12 cellular contexts compared by ENCODE assay signal in genomic region chr9:2729721-2730120, GRCh38. TPM values are rescaled to one million over a fixed set of nuclear protein-coding genes. Genes with fewer than 3 reads are reported as not detected.
DNase-seq lines count a peak whose midpoint lies in the region; ATAC-seq and TF ChIP-seq lines count a peak whose summit lies in the region.
"Had no signal": no experiment of that assay in that cellular context is flagged by ENCODE, and none has a peak within 500 bp of the region (broad histone marks: within the 10 kb centered on the region; RNA-seq: fewer than 3 reads in every experiment).

No MANE protein-coding gene starts in this region.

- TF ChIP-seq CTCF in cardiac fibroblast (IDR thresholded peaks at IDR 0.05; ENCODE audit: low read depth, low read length), result no peak
- TF ChIP-seq CTCF in fibroblast of the aortic adventitia (IDR thresholded peaks at IDR 0.05; ENCODE audit: insufficient read depth, low read length), result no peak

- DNase-seq in left ventricle myocardium superior, result no peak
- no peak for DNase-seq in cardiac septum (ENCODE audit: low spot score)
- DNase-seq in cardiac fibroblast (ENCODE audit: low read depth in 2 of 2), result peak; percentile 31 to 63
- DNase-seq in fibroblast of the aortic adventitia (ENCODE audit: low read depth), result peak; percentile 87
- no peak for DNase-seq in posterior cingulate gyrus
- DNase-seq in stimulated activated CD4-positive, alpha-beta T cell treated with anti-CD3 and anti-CD28 coated beads, Interleukin-4, amount 100 ng/mL, for 4 hours, result no peak
- no peak for DNase-seq in T-helper 2 cell
- DNase-seq: CD4-positive, CD25-positive, alpha-beta regulatory T cell; DMS79 had no signal

- H3K4me3 ChIP-seq in cardiac fibroblast (replicated peaks in 1 of 2; ENCODE audit: low read depth in 2 of 2, low read length in 2 of 2) (no peak overlapping the region), fibroblast of the aortic adventitia (ENCODE audit: low read depth, low read length) (no peak overlapping the region)
- H3K4me3 ChIP-seq: BLaER1 treated with 17β-estradiol and CSF1 and Interleukin-3, amounts not matched to agents 10 nM and 100 nM had no signal

- intact Hi-C loops in left ventricle myocardium superior (cut with micrococcal nuclease) (no loop called here), cardiac septum (cut with DNase I) (loop anchor here (5.0 to 10.0 kb wide), 8 partner anchors 67 to 595 kb away; partner anchors contain the start of gene VLDLR), posterior cingulate gyrus (cut with DNase I) (loop anchor here (10.0 kb wide), 1 partner anchor 595 kb away; no protein-coding TSS in a partner anchor)

- ATAC-seq in left ventricle myocardium superior (peak; percentile 15), HG02884 (IDR thresholded peaks at IDR 0.05; ENCODE audit: unreplicated experiment) (no peak)

RNA-seq across cellular contexts. Expression of gene KCNV2, which starts 12.4 kb away (rescaled TPM):
- total RNA-seq in left ventricle myocardium superior, result not detected
- not detected for total RNA-seq in cardiac septum
- total RNA-seq in fibroblast of the aortic adventitia (ENCODE audit: low replicate concordance), result not detected in 2 replicates
- total RNA-seq: CD4-positive, CD25-positive, alpha-beta regulatory T cell; H4 had no signal

Comparison
In these comparisons a context has a peak if more than half of its experiments do, and no peak if none do; other contexts are left out.
1. DNase-seq: peak in cardiac fibroblast (2 of 2) and fibroblast of the aortic adventitia (single experiment); none in left ventricle myocardium superior (single experiment), cardiac septum (single experiment), posterior cingulate gyrus (0 of 10), stimulated activated CD4-positive, alpha-beta T cell treated with anti-CD3 and anti-CD28 coated beads, Interleukin-4, amount 100 ng/mL, for 4 hours (0 of 2) and T-helper 2 cell (0 of 5).